Comparison of ENCODE assay signal across 13 cellular contexts in the genomic region with DNA sequence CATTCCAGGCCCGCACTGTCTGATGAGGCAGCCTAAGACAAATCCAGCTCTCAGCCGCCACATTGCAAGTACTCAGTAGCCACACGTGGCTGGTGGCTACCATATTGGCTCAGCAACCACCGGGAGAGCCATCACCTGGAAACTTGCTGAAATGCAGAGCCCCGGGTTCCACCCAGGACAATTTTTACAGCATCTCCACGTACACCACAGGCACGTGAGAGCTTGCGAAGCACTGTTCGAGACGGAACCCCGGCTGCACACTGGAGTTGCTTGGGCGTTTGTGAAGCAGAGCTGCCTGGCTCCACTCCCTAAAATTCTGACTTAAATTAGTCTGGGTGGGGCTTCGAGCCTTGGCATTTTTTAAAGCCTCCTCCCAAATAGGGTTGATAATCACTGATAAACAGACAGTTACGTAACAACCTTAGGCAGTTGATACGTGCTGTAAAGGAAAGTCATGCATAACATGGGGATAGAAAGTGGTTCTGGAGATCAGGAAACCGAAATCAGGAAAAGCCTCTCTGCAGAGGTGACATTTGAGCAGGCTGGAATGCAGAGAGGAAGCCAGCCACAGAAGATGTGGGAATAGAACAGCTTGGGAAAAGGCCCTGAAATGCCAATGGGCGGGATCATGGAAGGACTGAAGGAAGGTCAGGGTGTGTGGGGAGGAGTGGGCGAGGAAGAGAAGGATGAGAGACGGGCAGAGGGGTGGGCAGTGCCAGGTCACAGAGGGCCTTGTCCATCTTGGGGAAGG. TPM values are rescaled to one million over a fixed set of nuclear protein-coding genes. Genes with fewer than 3 reads are reported as not detected.
DNase-seq lines count a peak whose midpoint lies in the region; ATAC-seq and TF ChIP-seq lines count a peak whose summit lies in the region.
"Had no signal": no experiment of that assay in that cellular context is flagged by ENCODE, and none has a peak within 500 bp of the region (broad histone marks: within the 10 kb centered on the region; RNA-seq: fewer than 3 reads in every experiment).

No MANE protein-coding gene starts in this region.

- H3K9me2 ChIP-seq in hepatocyte (replicated peaks; ENCODE audit: insufficient read depth): no peaks in the 10 kb centered on the region

- H3K27ac ChIP-seq in mammary epithelial cell (ENCODE audit: insufficient read depth, low read depth, low read length) (no peak overlapping the region), hepatocyte (peak overlapping the region; percentile 69), aorta (ENCODE audit: low read depth in 1 of 2, low read length in 2 of 2) (peak overlapping the region; percentile 91 to 94)

- CTCF ChIA-PET in MCF 10A (lab: Yijun Ruan, JAX) (interaction anchor here (0.6 to 1.7 kb wide), 4 partner anchors 11 to 121 kb away, joined by 3 to 5 read pairs (median 4); no protein-coding TSS in a partner anchor), mammary epithelial cell (lab: Charles Lee; ENCODE audit: low non-redundant PET) (no interaction called here)

- ATAC-seq in aorta (ENCODE audit: low FRiP score): peak; percentile 57
- ATAC-seq: activated CD4-positive, alpha-beta T cell treated with anti-CD3 and anti-CD28 coated beads for 36 hours; natural killer cell had no signal

- H3K27ac Mint-ChIP-seq in MCF 10A (ENCODE audit: low read depth, unreplicated experiment) (peak overlapping the region; percentile 77), osteocyte (ENCODE audit: unreplicated experiment) (peak overlapping the region; percentile 74)
- no peak overlapping the region for H3K27ac Mint-ChIP-seq in T-helper 2 cell treated with Interferon-gamma antibody and Interleukin-4, amounts not matched to agents 5 μg/mL and 100 μg/mL, for 36 hours
- H3K27ac Mint-ChIP-seq: activated CD4-positive, alpha-beta T cell treated with anti-CD3 and anti-CD28 coated beads for 36 hours; natural killer cell had no signal

- no peak overlapping the region for H2AFZ ChIP-seq in mammary epithelial cell (ENCODE audit: low read depth, low read length)
- H2AFZ ChIP-seq in hepatocyte: no peak overlapping the region

- no peak for DNase-seq in MCF 10A (ENCODE audit: unreplicated experiment)
- DNase-seq in mammary epithelial cell: no peak
- no peak for DNase-seq in hepatocyte (ENCODE audit: low spot score)
- peak; percentile 72 for DNase-seq in osteocyte (ENCODE audit: extremely low spot score, unreplicated experiment)
- peak in 1 of 2 donors; percentile 74 for DNase-seq in aorta
- no peak for DNase-seq in activated T-cell treated with anti-CD3 and anti-CD28 coated beads for 4 hours
- DNase-seq in germinal center (ENCODE audit: low spot score): no peak
- DNase-seq in T-helper 2 cell treated with Interferon-gamma antibody and Interleukin-4, amounts not matched to agents 5 μg/mL and 100 μg/mL, for 36 hours (ENCODE audit: low spot score): no peak
- DNase-seq: activated CD4-positive, alpha-beta T cell treated with anti-CD3 and anti-CD28 coated beads for 36 hours; glutamatergic neuron; natural killer cell; NCI-H1105 treated with DMSO at 0.1 percent for 48 hours; stimulated activated naive CD4-positive, alpha-beta T cell had no signal

- WGBS in mammary epithelial cell (ENCODE audit: low coverage, missing lambda C conversion rate): 98% methylated on average over 19 of the region's 19 CpGs
- WGBS in hepatocyte (ENCODE audit: low lambda C conversion rate, missing lambda C conversion rate): 83% methylated on average over 19 of the region's 19 CpGs
- 17 to 19% methylated on average over 19 of the region's 19 CpGs for whole genome bisulfite sequencing in aorta, 2 donors

- H3K27me3 Mint-ChIP-seq in MCF 10A (ENCODE audit: insufficient read depth, unreplicated experiment) (no peaks in the 10 kb centered on the region), osteocyte (ENCODE audit: unreplicated experiment) (no peaks in the 10 kb centered on the region)
- peaks cover 39% of the 10 kb centered on the region for H3K27me3 Mint-ChIP-seq in T-helper 2 cell treated with Interferon-gamma antibody and Interleukin-4, amounts not matched to agents 5 μg/mL and 100 μg/mL, for 36 hours (ENCODE audit: low read depth)

- H3K9ac ChIP-seq in mammary epithelial cell (ENCODE audit: insufficient read depth, low read length): no peak overlapping the region

- intact Hi-C loops in MCF 10A (cut with micrococcal nuclease): no loop called here
- intact Hi-C loops in mammary epithelial cell (cut with micrococcal nuclease): no loop called here
- intact Hi-C loops in aorta (cut with DNase I): loop anchor here (5.0 kb wide), 3 partner anchors 34 to 119 kb away; no protein-coding TSS in a partner anchor

- H4K20me1 ChIP-seq in mammary epithelial cell (ENCODE audit: insufficient read depth, low read length) (no peaks in the 10 kb centered on the region), hepatocyte (ENCODE audit: insufficient read depth, poor library complexity, severe bottlenecking) (peaks cover 36% of the 10 kb centered on the region)

- H3K4me1 ChIP-seq in mammary epithelial cell (ENCODE audit: insufficient read depth, low read length): peaks cover 21% of the 10 kb centered on the region
- H3K4me1 ChIP-seq in hepatocyte (ENCODE audit: insufficient read depth): peaks cover 29% of the 10 kb centered on the region
- peaks cover 3 to 14% of the 10 kb centered on the region in 2 donors for H3K4me1 ChIP-seq in aorta (ENCODE audit: control insufficient read depth in 1 of 2, insufficient read depth in 2 of 2, low read length in 2 of 2)

- H3K27me3 ChIP-seq in mammary epithelial cell (ENCODE audit: insufficient read depth, low read length) (no peaks in the 10 kb centered on the region), hepatocyte (no peaks in the 10 kb centered on the region), aorta (ENCODE audit: control insufficient read depth in 1 of 2, insufficient read depth in 2 of 2, low read length in 1 of 2) (no peaks in the 10 kb centered on the region)

- TF ChIP-seq CTCF in MCF 10A (IDR thresholded peaks at IDR 0.05; ENCODE audit: unreplicated experiment) (no peak), mammary epithelial cell (conservative IDR thresholded peaks at IDR 0.05 in 1 of 2, IDR thresholded peaks at IDR 0.05 in 1 of 2; ENCODE audit: extremely low read depth in 1 of 2, insufficient read depth in 1 of 2, low read depth in 1 of 2, low read length in 2 of 2) (no peak), hepatocyte (IDR thresholded peaks at IDR 0.05; ENCODE audit: poor library complexity) (no peak), osteocyte (IDR thresholded peaks at IDR 0.05) (no peak)

- H3K36me3 Mint-ChIP-seq in MCF 10A (ENCODE audit: insufficient read depth, unreplicated experiment): peaks cover 24% of the 10 kb centered on the region
- H3K36me3 Mint-ChIP-seq in osteocyte (ENCODE audit: unreplicated experiment): peaks cover 19% of the 10 kb centered on the region
- no peaks in the 10 kb centered on the region for H3K36me3 Mint-ChIP-seq in T-helper 2 cell treated with Interferon-gamma antibody and Interleukin-4, amounts not matched to agents 5 μg/mL and 100 μg/mL, for 36 hours (ENCODE audit: low read depth)
- H3K36me3 Mint-ChIP-seq: natural killer cell had no signal

- peaks cover 10% of the 10 kb centered on the region for H3K36me3 ChIP-seq in mammary epithelial cell (ENCODE audit: insufficient read depth, low read length)
- no peaks in the 10 kb centered on the region for H3K36me3 ChIP-seq in hepatocyte (replicated peaks; ENCODE audit: insufficient read depth, low read depth)
- H3K36me3 ChIP-seq in aorta (ENCODE audit: control insufficient read depth in 1 of 2, insufficient read depth in 2 of 2, low read length in 1 of 2): no peaks in the 10 kb centered on the region

- POLR2A ChIA-PET in MCF 10A (lab: Yijun Ruan, JAX): no interaction called here

- H3K4me1 Mint-ChIP-seq in MCF 10A (ENCODE audit: insufficient read depth, unreplicated experiment) (peaks cover 20% of the 10 kb centered on the region), osteocyte (ENCODE audit: unreplicated experiment) (peaks cover 67% of the 10 kb centered on the region)
- peaks cover 1% of the 10 kb centered on the region for H3K4me1 Mint-ChIP-seq in T-helper 2 cell treated with Interferon-gamma antibody and Interleukin-4, amounts not matched to agents 5 μg/mL and 100 μg/mL, for 36 hours (ENCODE audit: low read depth)
- H3K4me1 Mint-ChIP-seq: natural killer cell had no signal

- H3K9me3 Mint-ChIP-seq in MCF 10A (ENCODE audit: unreplicated experiment) (no peaks in the 10 kb centered on the region), osteocyte (ENCODE audit: unreplicated experiment) (no peaks in the 10 kb centered on the region)
- no peaks in the 10 kb centered on the region for H3K9me3 Mint-ChIP-seq in T-helper 2 cell treated with Interferon-gamma antibody and Interleukin-4, amounts not matched to agents 5 μg/mL and 100 μg/mL, for 36 hours
- H3K9me3 Mint-ChIP-seq: natural killer cell had no signal

- in situ Hi-C loops in mammary epithelial cell (cut with MboI; ENCODE audit: low sequenced_read_pairs in 2 of 2): no loop called here

- dilution Hi-C loops in mammary epithelial cell (cut with HindIII; ENCODE audit: low sequenced_read_pairs): no loop called here

- BruUV-seq in MCF 10A (replicated peaks; lab: Mats Ljungman, UMichigan) (no TSS peak), mammary epithelial cell (replicated peaks; lab: Mats Ljungman, UMichigan) (no TSS peak)

- H3K79me2 ChIP-seq in mammary epithelial cell (ENCODE audit: insufficient read depth, low read length) (peaks cover 98% of the 10 kb centered on the region), hepatocyte (peaks cover 97% of the 10 kb centered on the region)

- H3K4me2 ChIP-seq in mammary epithelial cell (ENCODE audit: insufficient read depth, low read depth, low read length) (no peak overlapping the region), hepatocyte (peak overlapping the region; percentile 59)

- no peak overlapping the region for H3K4me3 Mint-ChIP-seq in MCF 10A (ENCODE audit: unreplicated experiment)
- peak overlapping the region; percentile 20 for H3K4me3 Mint-ChIP-seq in osteocyte (ENCODE audit: unreplicated experiment)
- no peak overlapping the region for H3K4me3 Mint-ChIP-seq in T-helper 2 cell treated with Interferon-gamma antibody and Interleukin-4, amounts not matched to agents 5 μg/mL and 100 μg/mL, for 36 hours
- H3K4me3 Mint-ChIP-seq: activated CD4-positive, alpha-beta T cell treated with anti-CD3 and anti-CD28 coated beads for 36 hours; natural killer cell had no signal

- H3K9me3 ChIP-seq in mammary epithelial cell (replicated peaks; ENCODE audit: insufficient read depth, low read length) (no peaks in the 10 kb centered on the region), hepatocyte (ENCODE audit: low read depth) (no peaks in the 10 kb centered on the region), aorta (ENCODE audit: control insufficient read depth, low read length) (no peaks in the 10 kb centered on the region)

- H3K4me3 ChIP-seq in mammary epithelial cell (replicated peaks in 1 of 3; ENCODE audit: insufficient read depth in 1 of 3, low read depth in 2 of 3, low read length in 3 of 3): no peak overlapping the region
- H3K4me3 ChIP-seq in hepatocyte: no peak overlapping the region
- no peak overlapping the region for H3K4me3 ChIP-seq in aorta (ENCODE audit: low read length in 2 of 2)

RNA-seq across cellular contexts. Expression of a gene that starts 6.2 kb away (rescaled TPM):
- total RNA-seq in MCF 10A (2022) (80.8 and 89.5 TPM in 2 replicates), mammary epithelial cell (100 to 1,000 TPM in 1 of 2 donors, 10 to 100 TPM in 1; 40.8 to 137 TPM), hepatocyte (17.1 and 21.3 TPM in 2 replicates), osteocyte (91.0 and 94.7 TPM in 2 replicates), aorta (10 to 100 TPM; 55.2 to 72.4 TPM)
- polyA plus RNA-seq in mammary epithelial cell (56.4 TPM), hepatocyte (13.7 and 15.4 TPM in 2 replicates), aorta (10 to 100 TPM; 16.7 to 42.4 TPM)
- 60.0 TPM for polyA minus RNA-seq in mammary epithelial cell

Comparison
In these comparisons a context has a peak if more than half of its experiments do, and no peak if none do; other contexts are left out.
1. intact Hi-C loops: an anchor here in aorta (5.0 kb wide); none called in MCF 10A and mammary epithelial cell.